ENCODE assay signal across 8 cellular contexts in genomic region chr18:54224379-54225014, GRCh38. TPM values are rescaled to one million over a fixed set of nuclear protein-coding genes. Genes with fewer than 3 reads are reported as not detected.
DNase-seq lines count a peak whose midpoint lies in the region; ATAC-seq, FAIRE-seq and TF ChIP-seq lines count a peak whose summit lies in the region.

Gene MBD2, minus strand, starts transcription at chr18:54224669. Its CDS starts 110 bp downstream, at chr18:54224559.

- POLR2A ChIA-PET in endothelial cell of umbilical vein (lab: Charles Lee): interaction anchor here (0.5 to 0.8 kb wide), 3 partner anchors 37 to 820 kb away, joined by 3 to 10 read pairs (median 3); no protein-coding TSS in a partner anchor

- H3K4me2 ChIP-seq in OCI-LY3 (ENCODE audit: low read length) (peak within 1 kb of the TSS; percentile 85), endothelial cell of umbilical vein (ENCODE audit: insufficient read depth, low read length) (peak within 1 kb of the TSS; percentile 99)

- H3K4me1 ChIP-seq in OCI-LY3 (ENCODE audit: low read length) (peaks cover 29% of the 10 kb centered on the region), endothelial cell of umbilical vein (ENCODE audit: control insufficient read depth, extremely low read depth, insufficient read depth, low read length) (peaks cover 23% of the 10 kb centered on the region)

- no peaks in the 10 kb centered on the region for H3K9me3 ChIP-seq in OCI-LY3 (ENCODE audit: insufficient read depth, low read length)
- no peaks in the 10 kb centered on the region for H3K9me3 ChIP-seq in endothelial cell of umbilical vein (replicated peaks; ENCODE audit: control insufficient read depth, insufficient read depth, low read length)

- ATAC-seq in GM21515 (IDR thresholded peaks at IDR 0.05; ENCODE audit: unreplicated experiment): peak; percentile 91

- H3K36me3 ChIP-seq in OCI-LY3 (replicated peaks; ENCODE audit: low read depth, low read length): peaks cover 24% of the 10 kb centered on the region
- no peaks in the 10 kb centered on the region for H3K36me3 ChIP-seq in endothelial cell of umbilical vein (ENCODE audit: control insufficient read depth in 2 of 2, extremely low read depth in 1 of 2, insufficient read depth in 2 of 2, low read length in 2 of 2)

- CTCF ChIA-PET in endothelial cell of umbilical vein (lab: Charles Lee): interaction anchor here (1.0 to 2.7 kb wide), 6 partner anchors 9 to 133 kb away, joined by 4 to 23 read pairs (median 5); partner anchors contain the start of genes C18orf54, POLI and STARD6

- H3K9ac ChIP-seq in OCI-LY3 (ENCODE audit: low read length): peak within 1 kb of the TSS; percentile 77
- peak within 1 kb of the TSS; percentile 81 for H3K9ac ChIP-seq in endothelial cell of umbilical vein (replicated peaks; ENCODE audit: extremely low read depth, insufficient read depth, low read length)

- TF ChIP-seq POLR2A in endothelial cell of umbilical vein (IDR thresholded peaks at IDR 0.05; ENCODE audit: low read depth, low read length): peak; percentile 55

- H2AFZ ChIP-seq in OCI-LY3 (ENCODE audit: low read depth, low read length): peak within 1 kb of the TSS; percentile 73
- H2AFZ ChIP-seq in endothelial cell of umbilical vein (ENCODE audit: low read depth, low read length): peak within 1 kb of the TSS; percentile 81

- TF ChIP-seq CTCF in OCI-LY3 (IDR thresholded peaks at IDR 0.05; ENCODE audit: low read depth, low read length): peak; percentile 82
- TF ChIP-seq CTCF in endothelial cell of umbilical vein (IDR thresholded peaks at IDR 0.05; ENCODE audit: extremely low read depth in 1 of 2, insufficient read depth in 1 of 2, low read depth in 1 of 2, low read length in 2 of 2): peak in 1 of 2 donors; percentile 16

- H4K20me1 ChIP-seq in OCI-LY3 (ENCODE audit: insufficient read depth, low read length) (peaks cover 37% of the 10 kb centered on the region), endothelial cell of umbilical vein (replicated peaks; ENCODE audit: control insufficient read depth, extremely low read depth, insufficient read depth, low read length) (peaks cover 6% of the 10 kb centered on the region)

- intact Hi-C loops in endothelial cell of umbilical vein (cut with micrococcal nuclease): loop anchor here (1.0 kb wide), 5 partner anchors 9 to 133 kb away; partner anchors contain the start of genes C18orf54, POLI and STARD6

- no peaks in the 10 kb centered on the region for H3K9me1 ChIP-seq in endothelial cell of umbilical vein (replicated peaks; ENCODE audit: control insufficient read depth, extremely low read depth, insufficient read depth, low read length)

- H3K79me2 ChIP-seq in OCI-LY3 (ENCODE audit: low read length): peaks cover 50% of the 10 kb centered on the region
- peaks cover 47% of the 10 kb centered on the region for H3K79me2 ChIP-seq in endothelial cell of umbilical vein (ENCODE audit: control insufficient read depth, insufficient read depth, low read length)

- FAIRE-seq in endothelial cell of umbilical vein (lab: Jason Lieb, UNC): peak; percentile 75

- peak within 1 kb of the TSS; percentile 81 for H3K4me3 ChIP-seq in OCI-LY3 (ENCODE audit: low read length)
- peak within 1 kb of the TSS; percentile 63 to 79 (median 73) for H3K4me3 ChIP-seq in endothelial cell of umbilical vein (replicated peaks in 1 of 3; ENCODE audit: insufficient read depth in 1 of 3, low read depth in 1 of 3, low read length in 3 of 3)

- H3K27me3 ChIP-seq in OCI-LY3 (ENCODE audit: low read depth, low read length) (no peaks in the 10 kb centered on the region), endothelial cell of umbilical vein (ENCODE audit: control insufficient read depth in 2 of 2, insufficient read depth in 2 of 2, low read length in 2 of 2) (no peaks in the 10 kb centered on the region)

- BruUV-seq in endothelial cell of umbilical vein (replicated peaks; lab: Mats Ljungman, UMichigan): no TSS peak

- DNase-seq in DMS 273 (lab: John Stamatoyannopoulos, UW; ENCODE audit: unreplicated experiment) (peak; percentile 99), HuH-7 (ENCODE audit: low spot score) (peak; percentile 65), activated T-cell treated with anti-CD3 and anti-CD28 coated beads for 1 hour (ENCODE audit: low read depth) (peak; percentile 90), endothelial cell of umbilical vein (ENCODE audit: low read depth, low spot score) (peak; percentile 98), middle frontal gyrus (ENCODE audit: extremely low spot score, low spot score) (peak; percentile 88)
- peak; percentile 91 to 94 for DNase-seq in stimulated activated CD8-positive, alpha-beta memory T cell treated with anti-CD3 and anti-CD28 coated beads, Interleukin-2, amount 100 ng/mL, for 48 hours (ENCODE audit: low read depth in 2 of 2)

- H3K27ac ChIP-seq in OCI-LY3 (ENCODE audit: low read length): peak within 1 kb of the TSS; percentile 60
- H3K27ac ChIP-seq in endothelial cell of umbilical vein (ENCODE audit: insufficient read depth, low read depth, low read length): peak within 1 kb of the TSS; percentile 82

- dilution Hi-C loops in endothelial cell of umbilical vein (cut with MboI; ENCODE audit: extremely low pct_ligation_motif_present, low sequenced_read_pairs): no loop called here

TF ChIP-seq in endothelial cell of umbilical vein, 7 proteins besides CTCF, POLR2A, EP300 and RAD21:
- no peak for TF ChIP-seq FOS (IDR thresholded peaks at IDR 0.05; ENCODE audit: borderline replicate concordance, insufficient read depth, low read length)
- peak; percentile 80 for TF ChIP-seq POLR2AphosphoS5 (IDR thresholded peaks at IDR 0.05; ENCODE audit: insufficient read depth, low read depth, low read length)
- no peak for TF ChIP-seq MAX (IDR thresholded peaks at IDR 0.05; ENCODE audit: insufficient read depth, insufficient read length)

RNA-seq across cellular contexts. Expression of gene MBD2, which starts in this region (rescaled TPM):
- 105 and 110 TPM in 2 replicates for total RNA-seq in endothelial cell of umbilical vein
- polyA plus RNA-seq in endothelial cell of umbilical vein: 38.4 and 86.8 TPM in 2 replicates
- polyA plus RNA-seq in endothelial cell of umbilical vein (2011; cell fraction: cytosol; rRNA removed): 35.0 and 38.1 TPM in 2 replicates
- polyA plus RNA-seq in endothelial cell of umbilical vein (2011; cell fraction: nucleus; rRNA removed): 37.2 and 40.5 TPM in 2 replicates
- polyA plus RNA-seq in endothelial cell of umbilical vein (2012): 33.8 and 39.3 TPM in 2 replicates
- 35.4 and 38.3 TPM in 2 replicates for polyA minus RNA-seq in endothelial cell of umbilical vein
- polyA minus RNA-seq in endothelial cell of umbilical vein (2011; cell fraction: cytosol; rRNA and poly(A)+ RNA removed): 54.4 TPM
- polyA minus RNA-seq in endothelial cell of umbilical vein (2011; cell fraction: nucleus; rRNA and poly(A)+ RNA removed): 27.7 and 39.6 TPM in 2 replicates

Comparison
In these comparisons a context has a peak if more than half of its experiments do, and no peak if none do; other contexts are left out.
1. Peak in every context shown above with its lines: DNase-seq, ATAC-seq, H3K4me3 ChIP-seq and H3K27ac ChIP-seq.